8 cellular contexts compared by ENCODE assay signal in the genomic region with DNA sequence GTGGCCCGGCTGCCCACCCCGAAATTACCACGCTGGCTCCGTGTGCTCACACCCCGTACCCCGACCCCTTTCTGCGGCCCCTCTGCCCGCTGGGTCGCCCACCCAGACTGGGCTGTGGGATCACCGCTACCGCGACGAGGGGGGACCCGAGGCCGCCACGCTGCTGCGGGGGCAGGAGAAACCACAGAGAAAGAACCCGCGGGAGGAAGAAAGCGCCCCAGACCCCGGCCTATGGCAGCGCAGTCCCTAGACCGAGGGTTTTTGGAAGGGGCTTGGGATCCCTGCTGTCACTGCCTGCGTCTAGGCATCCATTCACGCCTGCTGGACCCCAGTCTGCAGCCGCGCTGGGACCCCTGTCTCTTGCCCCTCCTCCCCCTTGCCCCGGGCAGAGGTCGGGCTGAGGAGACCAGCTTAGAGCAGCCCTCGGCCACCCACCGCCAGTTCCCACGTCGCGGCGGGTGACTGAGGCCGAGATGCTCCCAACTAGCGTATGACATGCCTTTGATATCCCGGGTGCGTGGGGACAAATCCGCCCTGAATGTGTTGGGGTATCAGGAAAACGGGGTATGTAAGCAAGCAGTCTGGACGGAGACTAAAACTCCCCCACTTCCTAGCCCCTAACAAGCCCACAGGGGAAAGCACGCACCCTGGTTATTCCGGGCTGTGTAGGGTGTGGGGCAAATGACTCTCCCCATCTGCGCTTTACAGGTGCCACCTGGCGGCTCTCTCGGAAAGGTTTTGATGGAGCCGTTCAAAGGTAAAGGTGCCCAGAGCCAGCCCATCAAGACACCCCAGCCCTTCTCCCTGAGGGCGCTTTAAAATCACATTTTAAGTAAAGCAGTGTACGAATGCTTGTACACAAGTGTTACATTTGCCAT.
DNase-seq lines count a peak whose midpoint lies in the region; ATAC-seq and TF ChIP-seq lines count a peak whose summit lies in the region.

No MANE protein-coding gene starts in this region.

- H3K36me3 ChIP-seq in iPS-20b (ENCODE audit: insufficient read depth, low read depth, low read length): no peaks in the 10 kb centered on the region

- ATAC-seq in GM18909 (IDR thresholded peaks at IDR 0.05; ENCODE audit: poor library complexity, unreplicated experiment) (peak; percentile 68), GM18870 (IDR thresholded peaks at IDR 0.05; ENCODE audit: unreplicated experiment) (no peak)

- no peak overlapping the region for H3K27ac ChIP-seq in HL-60 (replicated peaks)
- H3K27ac ChIP-seq in iPS-20b (ENCODE audit: low read length): no peak overlapping the region

- no peaks in the 10 kb centered on the region for H3K4me1 ChIP-seq in iPS-20b (ENCODE audit: insufficient read depth, low read length)

- in situ Hi-C loops in astrocyte of the cerebellum (cut with HindIII; ENCODE audit: low sequenced_read_pairs): loop anchor here (10.0 to 25.0 kb wide), 3 partner anchors 492 to 1535 kb away; no protein-coding TSS in a partner anchor

- no peak for TF ChIP-seq CTCF in HL-60 (IDR thresholded peaks at IDR 0.05; ENCODE audit: insufficient read depth, low read length)
- peak; percentile 50 for TF ChIP-seq CTCF in astrocyte of the cerebellum (IDR thresholded peaks at IDR 0.05; ENCODE audit: low read depth, low read length, missing control alignments)

- H3K4me3 ChIP-seq in HL-60 (replicated peaks; ENCODE audit: insufficient read depth, low read length) (peak overlapping the region; percentile 38), astrocyte of the cerebellum (ENCODE audit: low read depth, low read length) (peak overlapping the region; percentile 73), iPS-20b (ENCODE audit: low read length) (peak overlapping the region; percentile 70)

- no peak overlapping the region for H3K9ac ChIP-seq in iPS-20b (ENCODE audit: low read depth, low read length)

- no peaks in the 10 kb centered on the region for H3K9me3 ChIP-seq in iPS-20b (ENCODE audit: insufficient read depth, low read depth, low read length)

- H3K27me3 ChIP-seq in HL-60 (ENCODE audit: insufficient read depth, poor library complexity, severe bottlenecking): peaks cover 54% of the 10 kb centered on the region
- peaks cover 68% of the 10 kb centered on the region for H3K27me3 ChIP-seq in iPS-20b (ENCODE audit: insufficient read depth, low read length)

- DNase-seq in HL-60 (ENCODE audit: low read depth in 1 of 2, low spot score in 1 of 2) (no peak), T-helper 2 cell (peak; percentile 23 to 78 (median 56)), astrocyte of the cerebellum (ENCODE audit: low read depth) (no peak), GOT3 (lab: John Stamatoyannopoulos, UW) (no peak)
- peak; percentile 66 for DNase-seq in stimulated activated CD4-positive, alpha-beta T cell treated with anti-CD3 and anti-CD28 coated beads, Interleukin-12 subunit alpha, Interleukin-12 subunit beta, amount 100 ng/mL, for 4 hours

Comparison
In these comparisons a context has a peak if more than half of its experiments do, and no peak if none do; other contexts are left out.
1. DNase-seq: peak in T-helper 2 cell (5 of 5) and stimulated activated CD4-positive, alpha-beta T cell treated with anti-CD3 and anti-CD28 coated beads, Interleukin-12 subunit alpha, Interleukin-12 subunit beta, amount 100 ng/mL, for 4 hours (single experiment); none in HL-60 (0 of 2), astrocyte of the cerebellum (single experiment) and GOT3 (single experiment).
2. Peak in every context shown above with its lines, with median percentiles within 50 percentile points of each other: H3K4me3 ChIP-seq.